1 cellular context compared by ENCODE assay signal in genomic region chr16:80197790-80198201, GRCh38.
A peak's percentile ranks its signal among the peaks of the same experiment; 100 is the strongest.
TF ChIP-seq lines count a peak whose summit lies in the region.

No MANE protein-coding gene starts in this region.

TF ChIP-seq in SK-N-SH treated with all-trans-retinoic acid at 6 μM for 48 hours, 23 proteins besides CTCF, POLR2A, EP300 and RAD21 (continued from another document):
- TF ChIP-seq CREB5 (CRISPR knock-in tag; IDR thresholded peaks at IDR 0.05; ENCODE audit: low read depth) (peak; percentile 41; the same call in 1 of the 2 replicates), ZFP3 (CRISPR knock-in tag; IDR thresholded peaks at IDR 0.05) (0 out of 2 replicates have a peak, but pooled peaks have one; percentile 49), ISL1 (CRISPR knock-in tag; IDR thresholded peaks at IDR 0.05) (peak; percentile 72), TOX (CRISPR knock-in tag; IDR thresholded peaks at IDR 0.05; ENCODE audit: borderline replicate concordance) (no peak)
TF ChIP-seq in SK-N-SH treated with all-trans-retinoic acid at 6 μM for 48 hours: peak in this region for 3.
